Comparison of ENCODE assay signal across 1 cellular context in the genomic region with DNA sequence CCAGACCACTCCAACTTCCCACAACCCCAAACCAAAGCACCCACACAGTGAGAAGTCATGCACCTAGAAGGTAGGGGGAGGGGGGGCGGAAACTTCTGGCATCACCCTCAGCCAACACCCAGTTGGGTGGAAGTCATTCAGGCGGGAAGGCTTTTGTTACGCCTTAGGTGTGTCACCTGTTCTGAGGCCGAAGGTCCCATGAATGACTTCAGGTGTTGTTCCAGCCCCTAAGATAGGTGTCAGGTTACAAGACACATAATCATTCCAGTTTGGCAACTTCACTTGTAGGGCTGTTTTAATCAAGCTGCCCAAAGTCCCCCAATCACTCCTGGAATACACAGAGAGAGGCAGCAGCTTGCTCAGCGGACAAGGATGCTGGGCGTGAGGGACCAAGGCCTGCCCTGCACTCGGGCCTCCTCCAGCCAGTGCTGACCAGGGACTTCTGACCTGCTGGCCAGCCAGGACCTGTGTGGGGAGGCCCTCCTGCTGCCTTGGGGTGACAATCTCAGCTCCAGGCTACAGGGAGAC.
TF ChIP-seq lines count a peak whose summit lies in the region.

A gene with protein sequence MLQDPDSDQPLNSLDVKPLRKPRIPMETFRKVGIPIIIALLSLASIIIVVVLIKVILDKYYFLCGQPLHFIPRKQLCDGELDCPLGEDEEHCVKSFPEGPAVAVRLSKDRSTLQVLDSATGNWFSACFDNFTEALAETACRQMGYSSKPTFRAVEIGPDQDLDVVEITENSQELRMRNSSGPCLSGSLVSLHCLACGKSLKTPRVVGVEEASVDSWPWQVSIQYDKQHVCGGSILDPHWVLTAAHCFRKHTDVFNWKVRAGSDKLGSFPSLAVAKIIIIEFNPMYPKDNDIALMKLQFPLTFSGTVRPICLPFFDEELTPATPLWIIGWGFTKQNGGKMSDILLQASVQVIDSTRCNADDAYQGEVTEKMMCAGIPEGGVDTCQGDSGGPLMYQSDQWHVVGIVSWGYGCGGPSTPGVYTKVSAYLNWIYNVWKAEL (plus strand): TSS at position 325 of the 528 bp plus-strand sequence. CDS start 225 bp downstream, outside the sequence.

TF ChIP-seq in HepG2, 621 proteins besides CTCF, POLR2A, EP300 and RAD21:
- TF ChIP-seq ZNF124 (CRISPR knock-in tag; IDR thresholded peaks at IDR 0.05): no peak
- TF ChIP-seq CCAR2 (optimal IDR thresholded peaks at IDR 0.05; ENCODE audit: low read depth, low read length): no peak
- TF ChIP-seq, protein P1, sequence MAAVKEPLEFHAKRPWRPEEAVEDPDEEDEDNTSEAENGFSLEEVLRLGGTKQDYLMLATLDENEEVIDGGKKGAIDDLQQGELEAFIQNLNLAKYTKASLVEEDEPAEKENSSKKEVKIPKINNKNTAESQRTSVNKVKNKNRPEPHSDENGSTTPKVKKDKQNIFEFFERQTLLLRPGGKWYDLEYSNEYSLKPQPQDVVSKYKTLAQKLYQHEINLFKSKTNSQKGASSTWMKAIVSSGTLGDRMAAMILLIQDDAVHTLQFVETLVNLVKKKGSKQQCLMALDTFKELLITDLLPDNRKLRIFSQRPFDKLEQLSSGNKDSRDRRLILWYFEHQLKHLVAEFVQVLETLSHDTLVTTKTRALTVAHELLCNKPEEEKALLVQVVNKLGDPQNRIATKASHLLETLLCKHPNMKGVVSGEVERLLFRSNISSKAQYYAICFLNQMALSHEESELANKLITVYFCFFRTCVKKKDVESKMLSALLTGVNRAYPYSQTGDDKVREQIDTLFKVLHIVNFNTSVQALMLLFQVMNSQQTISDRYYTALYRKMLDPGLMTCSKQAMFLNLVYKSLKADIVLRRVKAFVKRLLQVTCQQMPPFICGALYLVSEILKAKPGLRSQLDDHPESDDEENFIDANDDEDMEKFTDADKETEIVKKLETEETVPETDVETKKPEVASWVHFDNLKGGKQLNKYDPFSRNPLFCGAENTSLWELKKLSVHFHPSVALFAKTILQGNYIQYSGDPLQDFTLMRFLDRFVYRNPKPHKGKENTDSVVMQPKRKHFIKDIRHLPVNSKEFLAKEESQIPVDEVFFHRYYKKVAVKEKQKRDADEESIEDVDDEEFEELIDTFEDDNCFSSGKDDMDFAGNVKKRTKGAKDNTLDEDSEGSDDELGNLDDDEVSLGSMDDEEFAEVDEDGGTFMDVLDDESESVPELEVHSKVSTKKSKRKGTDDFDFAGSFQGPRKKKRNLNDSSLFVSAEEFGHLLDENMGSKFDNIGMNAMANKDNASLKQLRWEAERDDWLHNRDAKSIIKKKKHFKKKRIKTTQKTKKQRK (IDR thresholded peaks at IDR 0.05; ENCODE audit: low read length): no peak
- no peak for TF ChIP-seq KAT7 (CRISPR knock-in tag; IDR thresholded peaks at IDR 0.05; ENCODE audit: borderline replicate concordance)
- TF ChIP-seq, protein P2, sequence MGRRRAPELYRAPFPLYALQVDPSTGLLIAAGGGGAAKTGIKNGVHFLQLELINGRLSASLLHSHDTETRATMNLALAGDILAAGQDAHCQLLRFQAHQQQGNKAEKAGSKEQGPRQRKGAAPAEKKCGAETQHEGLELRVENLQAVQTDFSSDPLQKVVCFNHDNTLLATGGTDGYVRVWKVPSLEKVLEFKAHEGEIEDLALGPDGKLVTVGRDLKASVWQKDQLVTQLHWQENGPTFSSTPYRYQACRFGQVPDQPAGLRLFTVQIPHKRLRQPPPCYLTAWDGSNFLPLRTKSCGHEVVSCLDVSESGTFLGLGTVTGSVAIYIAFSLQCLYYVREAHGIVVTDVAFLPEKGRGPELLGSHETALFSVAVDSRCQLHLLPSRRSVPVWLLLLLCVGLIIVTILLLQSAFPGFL (CRISPR knock-in tag; IDR thresholded peaks at IDR 0.05): no peak
- TF ChIP-seq ZNF317 (CRISPR knock-in tag; IDR thresholded peaks at IDR 0.05): no peak
- TF ChIP-seq, protein P3, sequence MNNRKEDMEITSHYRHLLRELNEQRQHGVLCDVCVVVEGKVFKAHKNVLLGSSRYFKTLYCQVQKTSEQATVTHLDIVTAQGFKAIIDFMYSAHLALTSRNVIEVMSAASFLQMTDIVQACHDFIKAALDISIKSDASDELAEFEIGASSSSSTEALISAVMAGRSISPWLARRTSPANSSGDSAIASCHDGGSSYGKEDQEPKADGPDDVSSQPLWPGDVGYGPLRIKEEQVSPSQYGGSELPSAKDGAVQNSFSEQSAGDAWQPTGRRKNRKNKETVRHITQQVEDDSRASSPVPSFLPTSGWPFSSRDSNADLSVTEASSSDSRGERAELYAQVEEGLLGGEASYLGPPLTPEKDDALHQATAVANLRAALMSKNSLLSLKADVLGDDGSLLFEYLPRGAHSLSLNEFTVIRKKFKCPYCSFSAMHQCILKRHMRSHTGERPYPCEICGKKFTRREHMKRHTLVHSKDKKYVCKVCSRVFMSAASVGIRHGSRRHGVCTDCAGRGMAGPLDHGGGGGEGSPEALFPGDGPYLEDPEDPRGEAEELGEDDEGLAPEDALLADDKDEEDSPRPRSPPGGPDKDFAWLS (CRISPR knock-in tag; IDR thresholded peaks at IDR 0.05; ENCODE audit: borderline replicate concordance): no peak
- TF ChIP-seq, protein P4, sequence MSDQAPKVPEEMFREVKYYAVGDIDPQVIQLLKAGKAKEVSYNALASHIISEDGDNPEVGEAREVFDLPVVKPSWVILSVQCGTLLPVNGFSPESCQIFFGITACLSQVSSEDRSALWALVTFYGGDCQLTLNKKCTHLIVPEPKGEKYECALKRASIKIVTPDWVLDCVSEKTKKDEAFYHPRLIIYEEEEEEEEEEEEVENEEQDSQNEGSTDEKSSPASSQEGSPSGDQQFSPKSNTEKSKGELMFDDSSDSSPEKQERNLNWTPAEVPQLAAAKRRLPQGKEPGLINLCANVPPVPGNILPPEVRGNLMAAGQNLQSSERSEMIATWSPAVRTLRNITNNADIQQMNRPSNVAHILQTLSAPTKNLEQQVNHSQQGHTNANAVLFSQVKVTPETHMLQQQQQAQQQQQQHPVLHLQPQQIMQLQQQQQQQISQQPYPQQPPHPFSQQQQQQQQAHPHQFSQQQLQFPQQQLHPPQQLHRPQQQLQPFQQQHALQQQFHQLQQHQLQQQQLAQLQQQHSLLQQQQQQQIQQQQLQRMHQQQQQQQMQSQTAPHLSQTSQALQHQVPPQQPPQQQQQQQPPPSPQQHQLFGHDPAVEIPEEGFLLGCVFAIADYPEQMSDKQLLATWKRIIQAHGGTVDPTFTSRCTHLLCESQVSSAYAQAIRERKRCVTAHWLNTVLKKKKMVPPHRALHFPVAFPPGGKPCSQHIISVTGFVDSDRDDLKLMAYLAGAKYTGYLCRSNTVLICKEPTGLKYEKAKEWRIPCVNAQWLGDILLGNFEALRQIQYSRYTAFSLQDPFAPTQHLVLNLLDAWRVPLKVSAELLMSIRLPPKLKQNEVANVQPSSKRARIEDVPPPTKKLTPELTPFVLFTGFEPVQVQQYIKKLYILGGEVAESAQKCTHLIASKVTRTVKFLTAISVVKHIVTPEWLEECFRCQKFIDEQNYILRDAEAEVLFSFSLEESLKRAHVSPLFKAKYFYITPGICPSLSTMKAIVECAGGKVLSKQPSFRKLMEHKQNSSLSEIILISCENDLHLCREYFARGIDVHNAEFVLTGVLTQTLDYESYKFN (CRISPR knock-in tag; conservative IDR thresholded peaks at IDR 0.05): no peak
- no peak for TF ChIP-seq SRSF4 (IDR thresholded peaks at IDR 0.05; ENCODE audit: low read depth, low read length, poor library complexity, severe bottlenecking)
